Comparison of ENCODE assay signal across 20 cellular contexts in the genomic region with DNA sequence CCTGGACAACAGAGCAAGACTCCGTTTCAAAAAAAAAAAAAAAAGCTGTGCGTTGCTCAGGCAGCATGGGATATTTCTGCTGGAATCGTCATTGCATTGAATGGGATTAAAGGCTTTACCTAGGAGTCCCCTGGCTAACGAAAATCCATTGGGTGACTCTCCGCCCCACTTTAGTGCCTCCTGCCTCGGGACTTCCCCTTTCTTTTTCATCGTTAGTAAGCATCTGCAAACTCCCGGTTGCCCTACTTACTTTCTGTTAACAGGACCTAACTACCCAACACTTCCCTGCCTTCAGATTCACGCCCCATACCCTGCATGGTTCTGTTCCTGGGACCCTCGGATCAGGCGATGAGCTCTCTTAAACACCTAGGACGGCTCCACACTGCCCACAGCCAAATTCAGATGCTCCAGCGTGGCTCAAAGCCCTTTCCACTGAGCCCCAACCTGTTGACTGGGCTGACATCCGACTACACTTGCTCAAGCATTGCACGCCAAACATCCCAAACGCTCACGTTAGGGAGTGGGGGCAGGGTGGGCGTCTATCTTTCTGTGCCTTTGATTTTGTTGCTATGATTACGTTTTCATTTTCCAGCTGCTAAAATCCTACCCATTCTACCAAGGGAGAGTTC.
A peak's percentile ranks its signal among the peaks of the same experiment; 100 is the strongest.
DNase-seq lines count a peak whose midpoint lies in the region; ATAC-seq, FAIRE-seq and TF ChIP-seq lines count a peak whose summit lies in the region.
"Had no signal": no experiment of that assay in that cellular context is flagged by ENCODE, and none has a peak within 500 bp of the region (broad histone marks: within the 10 kb centered on the region; RNA-seq: fewer than 3 reads in every experiment).

No MANE protein-coding gene starts in this region.

- peak; percentile 37 for DNase-seq in Right ventricle myocardium inferior (ENCODE audit: missing footprints)
- DNase-seq in Right ventricle myocardium superior: no peak
- peak; percentile 51 for DNase-seq in NOMO-1 treated with DMSO at 0.1 percent for 48 hours (lab: John Stamatoyannopoulos, UW; ENCODE audit: unreplicated experiment)
- DNase-seq in endodermal cell: no peak
- peak; percentile 7 for DNase-seq in upper lobe of right lung
- no peak for DNase-seq in NCI-H2029 (lab: John Stamatoyannopoulos, UW)
- no peak for DNase-seq in HTR-8/SVneo (ENCODE audit: insufficient read length, low spot score)
- no peak for DNase-seq in WERI-Rb-1
- DNase-seq: Calu3; CD4-positive, CD25-positive, alpha-beta regulatory T cell; DMS79; IMR-90; NCI-H1092 treated with DMSO at 0.1 percent for 48 hours; NCI-H1694; T-helper 1 cell had no signal

- H3K27ac ChIP-seq in endodermal cell (ENCODE audit: low read depth, low read length) (no peak overlapping the region), upper lobe of right lung (no peak overlapping the region), WERI-Rb-1 (no peak overlapping the region)
- H3K27ac ChIP-seq: A549, RWPE1, SK-N-MC had no signal

- H3K4me1 ChIP-seq in endodermal cell (ENCODE audit: control insufficient read depth, insufficient read depth, low read length): peaks cover 26% of the 10 kb centered on the region
- H3K4me1 ChIP-seq in upper lobe of right lung: no peaks in the 10 kb centered on the region
- H3K4me1 ChIP-seq: A549 had no signal

- H3K27me3 Mint-ChIP-seq in endodermal cell (ENCODE audit: insufficient read depth): no peaks in the 10 kb centered on the region

- H3K4me3 ChIP-seq in endodermal cell (ENCODE audit: low read length) (no peak overlapping the region), upper lobe of right lung (no peak overlapping the region), WERI-Rb-1 (ENCODE audit: low read depth, low read length) (no peak overlapping the region)
- H3K4me3 ChIP-seq: A549, GM12878, SK-N-MC had no signal

- H3K9me3 ChIP-seq in endodermal cell (ENCODE audit: control insufficient read depth, low read length): peaks cover 9% of the 10 kb centered on the region
- no peaks in the 10 kb centered on the region for H3K9me3 ChIP-seq in upper lobe of right lung
- no peaks in the 10 kb centered on the region for H3K9me3 ChIP-seq in WERI-Rb-1 (ENCODE audit: severe bottlenecking)
- H3K9me3 ChIP-seq: A549 had no signal

- H3K27me3 ChIP-seq in endodermal cell (ENCODE audit: control insufficient read depth, insufficient read depth, low read length, poor library complexity, severe bottlenecking) (no peaks in the 10 kb centered on the region), upper lobe of right lung (peaks cover 7% of the 10 kb centered on the region), WERI-Rb-1 (ENCODE audit: insufficient read depth, low read depth, severe bottlenecking) (no peaks in the 10 kb centered on the region)

- WGBS in endodermal cell (ENCODE audit: insufficient coverage in 1 of 2, insufficient read length in 1 of 2), 2 experiments: 82 to 83% methylated on average over 16 to 19 of the region's 19 CpGs

- peak overlapping the region; percentile 60 for H3K27ac Mint-ChIP-seq in endodermal cell
- H3K27ac Mint-ChIP-seq: CD4-positive, CD25-positive, alpha-beta regulatory T cell had no signal

- H3K4me1 Mint-ChIP-seq in endodermal cell: peaks cover 72% of the 10 kb centered on the region
- H3K4me1 Mint-ChIP-seq: CD4-positive, CD25-positive, alpha-beta regulatory T cell had no signal

- peaks cover 10% of the 10 kb centered on the region for H3K9me3 Mint-ChIP-seq in endodermal cell

- no peak for FAIRE-seq in HTR-8/SVneo (lab: Jason Lieb, UNC)
- FAIRE-seq: A549, GM12878, H54 had no signal

- no peaks in the 10 kb centered on the region for H3K36me3 Mint-ChIP-seq in endodermal cell (ENCODE audit: low read depth)
- H3K36me3 Mint-ChIP-seq: CD4-positive, CD25-positive, alpha-beta regulatory T cell had no signal

- H3K4me3 Mint-ChIP-seq in endodermal cell: no peak overlapping the region
- H3K4me3 Mint-ChIP-seq: CD4-positive, CD25-positive, alpha-beta regulatory T cell had no signal

- H3K36me3 ChIP-seq in endodermal cell (ENCODE audit: control insufficient read depth, insufficient read depth, low read length) (no peaks in the 10 kb centered on the region), upper lobe of right lung (no peaks in the 10 kb centered on the region), WERI-Rb-1 (no peaks in the 10 kb centered on the region)

- intact Hi-C loops in Right ventricle myocardium inferior (cut with DNase I) (no loop called here), Right ventricle myocardium superior (cut with DNase I) (no loop called here), upper lobe of right lung (cut with DNase I) (no loop called here)

- TF ChIP-seq CTCF in endodermal cell (conservative IDR thresholded peaks at IDR 0.05): no peak
- TF ChIP-seq CTCF in upper lobe of right lung (IDR thresholded peaks at IDR 0.05): no peak
- TF ChIP-seq CTCF in WERI-Rb-1 (IDR thresholded peaks at IDR 0.05; ENCODE audit: low read depth, low read length): no peak

- no peak for ATAC-seq in Right ventricle myocardium inferior
- ATAC-seq in Right ventricle myocardium superior (ENCODE audit: poor library complexity): no peak
- no peak for ATAC-seq in upper lobe of right lung
- ATAC-seq: A549, GM12878 had no signal

- no peak overlapping the region for H3K9ac ChIP-seq in endodermal cell (ENCODE audit: extremely low read depth, low read length, poor library complexity, severe bottlenecking)

Comparison
In these comparisons a context has a peak if more than half of its experiments do, and no peak if none do; other contexts are left out.
1. DNase-seq: peak in Right ventricle myocardium inferior (single experiment), NOMO-1 treated with DMSO at 0.1 percent for 48 hours (single experiment) and upper lobe of right lung (single experiment); none in Right ventricle myocardium superior (single experiment), endodermal cell (single experiment), NCI-H2029 (single experiment), HTR-8/SVneo (single experiment) and WERI-Rb-1 (single experiment).